Comparison of ENCODE assay signal across 19 cellular contexts in the genomic region with DNA sequence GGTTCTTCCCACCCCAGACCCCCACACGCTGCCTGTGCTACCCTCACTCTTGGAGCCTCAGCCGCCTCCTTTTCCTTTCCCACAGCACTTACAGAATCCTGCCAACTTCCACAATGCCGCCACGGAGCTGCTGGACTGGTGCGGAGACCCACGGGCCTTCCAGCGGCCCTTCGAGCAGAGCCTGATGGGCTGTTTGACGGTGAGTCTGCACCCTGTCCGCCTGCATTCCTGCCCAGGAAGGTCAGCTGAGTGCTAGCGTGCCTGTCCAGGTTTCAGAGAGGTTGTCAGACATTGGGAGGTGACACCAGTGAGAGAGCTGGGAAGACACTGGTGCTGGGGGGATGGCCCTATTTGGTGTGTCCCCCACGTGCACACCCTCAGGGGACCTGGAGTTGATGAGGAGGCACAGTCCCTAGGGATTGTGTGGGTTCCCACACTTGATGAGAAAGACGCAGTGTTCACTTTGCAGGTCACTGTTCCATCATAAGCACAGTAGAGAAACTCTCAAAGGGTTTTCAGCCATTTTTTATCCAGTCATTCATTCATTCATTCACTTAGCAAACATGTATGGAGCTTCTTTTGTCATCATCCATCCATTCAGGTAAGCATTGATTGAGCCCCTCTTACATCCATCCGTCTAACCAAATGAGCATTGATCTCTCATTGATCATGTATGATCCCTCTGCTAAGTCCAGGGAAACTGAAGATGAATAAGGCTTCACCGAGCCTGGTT.
DNase-seq lines count a peak whose midpoint lies in the region; ATAC-seq, FAIRE-seq and TF ChIP-seq lines count a peak whose summit lies in the region.
"Had no signal": no experiment of that assay in that cellular context is flagged by ENCODE, and none has a peak within 500 bp of the region (broad histone marks: within the 10 kb centered on the region; RNA-seq: fewer than 3 reads in every experiment).

No MANE protein-coding gene starts in this region.

- H3K9ac ChIP-seq in GM12878 (ENCODE audit: control insufficient read depth, insufficient read depth, low read length): no peak overlapping the region

- SMC1A ChIA-PET in GM12878 (lab: Charles Lee; ENCODE audit: uncharacterized antibody, unreplicated experiment): no interaction called here

- H3K27ac Mint-ChIP-seq in CD4-positive, CD25-positive, alpha-beta regulatory T cell: peak overlapping the region in 2 of 3 donors; percentile 58 to 66
- peak overlapping the region; percentile 68 for H3K27ac Mint-ChIP-seq in stimulated activated effector memory CD8-positive, alpha-beta T cell treated with anti-CD3 and anti-CD28 coated beads, Interleukin-12 subunit alpha, Interleukin-12 subunit beta, amount 100 ng/mL, for 72 hours
- H3K27ac Mint-ChIP-seq: CD8-positive, alpha-beta T cell had no signal

- no peak overlapping the region for H3K4me3 Mint-ChIP-seq in CD4-positive, CD25-positive, alpha-beta regulatory T cell
- H3K4me3 Mint-ChIP-seq in stimulated activated effector memory CD8-positive, alpha-beta T cell treated with anti-CD3 and anti-CD28 coated beads, Interleukin-12 subunit alpha, Interleukin-12 subunit beta, amount 100 ng/mL, for 72 hours: no peak overlapping the region
- H3K4me3 Mint-ChIP-seq: CD8-positive, alpha-beta T cell; H9 had no signal

- H2AFZ ChIP-seq in GM12878 (ENCODE audit: control insufficient read depth, low read depth, low read length): no peak overlapping the region

- no peak for TF ChIP-seq RAD21 in GM12878 (IDR thresholded peaks at IDR 0.05; ENCODE audit: insufficient read depth, low read depth, low read length)

- WGBS in GM12878 (ENCODE audit: insufficient coverage, insufficient replicate concordance, low lambda C conversion rate, missing lambda C conversion rate): 41% methylated on average over 15 of the region's 15 CpGs

- ATAC-seq in CD4-positive, CD25-positive, alpha-beta regulatory T cell (ENCODE audit: low read depth in 2 of 2): no peak
- ATAC-seq in GM12878: no peak
- no peak for ATAC-seq in stimulated activated effector memory CD8-positive, alpha-beta T cell treated with anti-CD3 and anti-CD28 coated beads, Interleukin-12 subunit alpha, Interleukin-12 subunit beta, amount 100 ng/mL, for 72 hours
- no peak for ATAC-seq in GM19463 (IDR thresholded peaks at IDR 0.05; ENCODE audit: unreplicated experiment)
- ATAC-seq: CD8-positive, alpha-beta T cell; SK-N-SH treated with all-trans-retinoic acid at 6 μM for 48 hours had no signal

- no peaks in the 10 kb centered on the region for H3K9me3 ChIP-seq in CD4-positive, CD25-positive, alpha-beta regulatory T cell (ENCODE audit: control insufficient read depth in 2 of 2, low read length in 2 of 2)
- H3K9me3 ChIP-seq in GM12878 (replicated peaks; ENCODE audit: control insufficient read depth, insufficient read depth, low read length): no peaks in the 10 kb centered on the region
- H3K9me3 ChIP-seq: BE2C had no signal

- H3K36me3 ChIP-seq in CD4-positive, CD25-positive, alpha-beta regulatory T cell (ENCODE audit: control insufficient read depth, insufficient read depth, low read length): peaks cover 8% of the 10 kb centered on the region
- no peaks in the 10 kb centered on the region; a peak in 1 of 4 replicates for H3K36me3 ChIP-seq in GM12878 (ENCODE audit: control insufficient read depth in 2 of 2, insufficient read depth in 2 of 2, low read length in 1 of 2)

- POLR2A ChIA-PET in GM12878 (lab: Charles Lee): no interaction called here

- H3K27me3 Mint-ChIP-seq in CD4-positive, CD25-positive, alpha-beta regulatory T cell: no peaks in the 10 kb centered on the region

- peaks cover 38% of the 10 kb centered on the region for H3K36me3 Mint-ChIP-seq in CD4-positive, CD25-positive, alpha-beta regulatory T cell
- peaks cover 8% of the 10 kb centered on the region for H3K36me3 Mint-ChIP-seq in stimulated activated effector memory CD8-positive, alpha-beta T cell treated with anti-CD3 and anti-CD28 coated beads, Interleukin-12 subunit alpha, Interleukin-12 subunit beta, amount 100 ng/mL, for 72 hours

- no peaks in the 10 kb centered on the region for H3K27me3 ChIP-seq in CD4-positive, CD25-positive, alpha-beta regulatory T cell (ENCODE audit: control insufficient read depth, insufficient read depth, low read length)
- H3K27me3 ChIP-seq in GM12878 (replicated peaks in 1 of 2; ENCODE audit: control insufficient read depth in 2 of 2, insufficient read depth in 2 of 2, low read length in 1 of 2): no peaks in the 10 kb centered on the region
- H3K27me3 ChIP-seq: BE2C had no signal

- H4K20me1 ChIP-seq in GM12878 (ENCODE audit: control insufficient read depth, insufficient read depth): no peaks in the 10 kb centered on the region

- H3K4me1 ChIP-seq in CD4-positive, CD25-positive, alpha-beta regulatory T cell (ENCODE audit: control insufficient read depth, insufficient read depth, low read length, poor library complexity, severe bottlenecking): no peaks in the 10 kb centered on the region
- no peaks in the 10 kb centered on the region for H3K4me1 ChIP-seq in GM12878 (ENCODE audit: control insufficient read depth, insufficient read depth, low read length)

- no peak for FAIRE-seq in GM12878 (lab: Jason Lieb, UNC)
- FAIRE-seq: A204.1, D721Med had no signal

- no peaks in the 10 kb centered on the region for H3K79me2 ChIP-seq in GM12878 (ENCODE audit: control insufficient read depth, insufficient read depth, low read length)

- intact Hi-C loops in GM12878 (cut with micrococcal nuclease; ENCODE audit: unreplicated experiment): no loop called here

- TF ChIP-seq EP300 in GM12878 (IDR thresholded peaks at IDR 0.05; ENCODE audit: borderline replicate concordance in 1 of 2, control insufficient read depth in 1 of 2, low read depth in 2 of 2, low read length in 2 of 2): no peak

- H3K9me3 Mint-ChIP-seq in CD4-positive, CD25-positive, alpha-beta regulatory T cell: peaks cover 0 to 2% (median 0%) of the 10 kb centered on the region in 7 donors
- H3K9me3 Mint-ChIP-seq in stimulated activated effector memory CD8-positive, alpha-beta T cell treated with anti-CD3 and anti-CD28 coated beads, Interleukin-12 subunit alpha, Interleukin-12 subunit beta, amount 100 ng/mL, for 72 hours: no peaks in the 10 kb centered on the region
- H3K9me3 Mint-ChIP-seq: CD8-positive, alpha-beta T cell; H9 had no signal

- peaks cover 0 to 6% (median 0%) of the 10 kb centered on the region in 4 donors for H3K4me1 Mint-ChIP-seq in CD4-positive, CD25-positive, alpha-beta regulatory T cell
- peaks cover 5% of the 10 kb centered on the region for H3K4me1 Mint-ChIP-seq in stimulated activated effector memory CD8-positive, alpha-beta T cell treated with anti-CD3 and anti-CD28 coated beads, Interleukin-12 subunit alpha, Interleukin-12 subunit beta, amount 100 ng/mL, for 72 hours

- no peak overlapping the region for H3K4me2 ChIP-seq in GM12878 (ENCODE audit: control insufficient read depth, insufficient read depth)

- TF ChIP-seq POLR2A in GM12878 (IDR thresholded peaks at IDR 0.05; ENCODE audit: low read depth, low read length): no peak

- H3K4me3 ChIP-seq in CD4-positive, CD25-positive, alpha-beta regulatory T cell (ENCODE audit: low read depth, low read length): no peak overlapping the region
- H3K4me3 ChIP-seq in GM12878: no peak overlapping the region

- in situ Hi-C loops in GM12878 (cut with MboI): no loop called here

- BruUV-seq in GM12878 (replicated peaks; lab: Mats Ljungman, UMichigan): no TSS peak

- no peak for DNase-seq in CD4-positive, CD25-positive, alpha-beta regulatory T cell
- DNase-seq in GM12878 (ENCODE audit: low read depth, low spot score) (no peak), islet precursor cell (peak; percentile 77), SIG-M5 (lab: John Stamatoyannopoulos, UW) (no peak), SHP77 (lab: John Stamatoyannopoulos, UW) (no peak), superior temporal gyrus (ENCODE audit: extremely low spot score) (no peak)
- no peak for DNase-seq in stimulated activated effector memory CD8-positive, alpha-beta T cell treated with anti-CD3 and anti-CD28 coated beads, Interleukin-12 subunit alpha, Interleukin-12 subunit beta, amount 100 ng/mL, for 72 hours (ENCODE audit: low spot score in 2 of 2)
- DNase-seq: BE2C; CD8-positive, alpha-beta T cell; H9; NCI-H1105 treated with DMSO at 0.1 percent for 48 hours; NCI-H1694; NCI-H510A; NCI-H774; SHP77 treated with DMSO at 0.1 percent for 48 hours had no signal

- CTCF ChIA-PET in GM12878 (lab: Yijun Ruan, JAX): interaction anchor here (1.1 to 1.2 kb wide), 2 partner anchors 13 to 18 kb away, joined by 3 to 4 read pairs; no protein-coding TSS in a partner anchor

- no peak overlapping the region for H3K27ac ChIP-seq in CD4-positive, CD25-positive, alpha-beta regulatory T cell (ENCODE audit: insufficient read depth, low read length, poor library complexity, severe bottlenecking)
- no peak overlapping the region for H3K27ac ChIP-seq in GM12878 (ENCODE audit: control insufficient read depth, insufficient read depth)

- RAD21 ChIA-PET in GM12878 (lab: Charles Lee; ENCODE audit: unreplicated experiment): interaction anchor here (0.6 kb wide), 1 partner anchor 257 kb away, joined by 3 read pairs; no protein-coding TSS in a partner anchor

- no peak for TF ChIP-seq CTCF in GM12878 (IDR thresholded peaks at IDR 0.05 in 2 of 3, conservative IDR thresholded peaks at IDR 0.05 in 1 of 3; ENCODE audit: control insufficient read depth in 2 of 3, extremely low read depth in 1 of 3, insufficient read depth in 1 of 3, low read depth in 3 of 3, low read length in 3 of 3)

TF ChIP-seq in GM12878, 131 proteins besides CTCF, POLR2A, EP300 and RAD21 (continues in another document):
- TF ChIP-seq POLR2AphosphoS5 (IDR thresholded peaks at IDR 0.05; ENCODE audit: low read length): no peak
- TF ChIP-seq TCF7 (IDR thresholded peaks at IDR 0.05; ENCODE audit: borderline replicate concordance): no peak
- TF ChIP-seq BHLHE40 (IDR thresholded peaks at IDR 0.05; ENCODE audit: borderline replicate concordance in 1 of 2, low read depth in 2 of 2, low read length in 1 of 2): peak in 1 of 2 experiments; percentile 64; a peak in 2 of 4 replicates
- no peak for TF ChIP-seq ZNF622 (IDR thresholded peaks at IDR 0.05)
- TF ChIP-seq ZNF24 (IDR thresholded peaks at IDR 0.05): peak; percentile 80
- TF ChIP-seq BMI1 (IDR thresholded peaks at IDR 0.05; ENCODE audit: borderline replicate concordance): no peak
- TF ChIP-seq CHD2 (IDR thresholded peaks at IDR 0.05; ENCODE audit: borderline replicate concordance, low read depth, low read length): no peak
- TF ChIP-seq, protein P1, sequence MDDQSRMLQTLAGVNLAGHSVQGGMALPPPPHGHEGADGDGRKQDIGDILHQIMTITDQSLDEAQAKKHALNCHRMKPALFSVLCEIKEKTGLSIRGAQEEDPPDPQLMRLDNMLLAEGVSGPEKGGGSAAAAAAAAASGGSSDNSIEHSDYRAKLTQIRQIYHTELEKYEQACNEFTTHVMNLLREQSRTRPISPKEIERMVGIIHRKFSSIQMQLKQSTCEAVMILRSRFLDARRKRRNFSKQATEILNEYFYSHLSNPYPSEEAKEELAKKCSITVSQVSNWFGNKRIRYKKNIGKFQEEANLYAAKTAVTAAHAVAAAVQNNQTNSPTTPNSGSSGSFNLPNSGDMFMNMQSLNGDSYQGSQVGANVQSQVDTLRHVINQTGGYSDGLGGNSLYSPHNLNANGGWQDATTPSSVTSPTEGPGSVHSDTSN (IDR thresholded peaks at IDR 0.05; ENCODE audit: insufficient replicate concordance, low read depth, low read length): no peak
- no peak for TF ChIP-seq MYB (IDR thresholded peaks at IDR 0.05; ENCODE audit: borderline replicate concordance, low read depth, low read length)
